ENCODE assay signal across 16 cellular contexts in genomic region chr3:105885261-105885660, GRCh38.
"Had no signal": no experiment of that assay in that cellular context is flagged by ENCODE, and none has a peak within 500 bp of the region (broad histone marks: within the 10 kb centered on the region; RNA-seq: fewer than 3 reads in every experiment).

No MANE protein-coding gene starts in this region.

- H3K9me3 ChIP-seq: esophagus squamous epithelium, ovary, stomach, thoracic aorta had no signal

- H3K36me3 ChIP-seq: cardiac muscle cell, esophagus squamous epithelium, neural progenitor cell, ovary, stomach, thoracic aorta had no signal

- H3K9ac ChIP-seq: neural progenitor cell had no signal

- H2AFZ ChIP-seq: neural progenitor cell had no signal

- H3K27ac ChIP-seq: cardiac muscle cell, esophagus squamous epithelium, neural progenitor cell, ovary, stomach, thoracic aorta had no signal

- H3K4me1 ChIP-seq: esophagus squamous epithelium, neural progenitor cell had no signal

- H3K4me2 ChIP-seq: neural progenitor cell had no signal

- DNase-seq: activated CD4-positive, alpha-beta memory T cell treated with anti-CD3 and anti-CD28 coated beads for 36 hours; activated CD4-positive, alpha-beta T cell treated with anti-CD3 and anti-CD28 coated beads for 36 hours; activated CD8-positive, alpha-beta memory T cell treated with anti-CD3 and anti-CD28 coated beads, Interleukin-2, amount 10 ng/mL, durations not matched to agents 7 days and 5 days; activated naive CD4-positive, alpha-beta T cell treated with anti-CD3 and anti-CD28 coated beads, Interleukin-2, amount 10 ng/mL, durations not matched to agents 7 days and 5 days; activated T-cell treated with anti-CD3 and anti-CD28 coated beads, Interleukin-2, amount 50 U/mL, for 1 hour; esophagus squamous epithelium; left colon; naive B cell; ovary; stimulated activated CD4-positive, alpha-beta T cell treated with anti-CD3 and anti-CD28 coated beads, Interleukin-12 subunit alpha, Interleukin-12 subunit beta, amount 100 ng/mL, for 4 hours; stimulated activated CD4-positive, alpha-beta T cell treated with anti-CD3 and anti-CD28 coated beads, Interleukin-2, amount 100 ng/mL, for 24 hours; stomach; T-helper 2 cell had no signal

- H3K4me3 ChIP-seq: cardiac muscle cell, esophagus squamous epithelium, neural progenitor cell, ovary, stomach, thoracic aorta had no signal

- H3K27me3 ChIP-seq: cardiac muscle cell, esophagus squamous epithelium, neural progenitor cell, ovary, stomach had no signal
